1 cellular context compared by ENCODE assay signal in the genomic region with DNA sequence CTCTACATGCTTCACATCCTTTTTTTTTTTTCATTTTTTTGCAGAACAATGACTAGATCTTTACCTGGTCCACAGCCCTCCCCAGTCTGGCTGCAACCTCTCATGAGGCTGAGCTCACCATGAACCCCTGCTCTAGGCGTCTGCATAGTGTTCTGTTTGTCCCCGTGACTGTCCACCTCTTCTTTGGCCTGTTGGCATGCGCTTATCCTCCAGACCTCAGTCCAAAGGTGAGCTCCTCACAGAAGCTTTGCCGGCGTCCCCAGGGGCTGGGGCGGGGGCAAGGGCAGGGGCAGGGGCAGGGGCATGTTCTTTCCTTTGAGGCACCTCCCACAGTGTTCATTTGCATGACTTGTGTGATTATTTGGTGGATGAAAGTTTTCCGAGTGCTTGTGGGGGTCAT.
A peak's percentile ranks its signal among the peaks of the same experiment; 100 is the strongest.
TF ChIP-seq lines count a peak whose summit lies in the region.

No MANE protein-coding gene starts in this region.

TF ChIP-seq in HepG2, 621 proteins besides CTCF, POLR2A, EP300 and RAD21 (continued from another document and continues in another):
- TF ChIP-seq, protein P1, sequence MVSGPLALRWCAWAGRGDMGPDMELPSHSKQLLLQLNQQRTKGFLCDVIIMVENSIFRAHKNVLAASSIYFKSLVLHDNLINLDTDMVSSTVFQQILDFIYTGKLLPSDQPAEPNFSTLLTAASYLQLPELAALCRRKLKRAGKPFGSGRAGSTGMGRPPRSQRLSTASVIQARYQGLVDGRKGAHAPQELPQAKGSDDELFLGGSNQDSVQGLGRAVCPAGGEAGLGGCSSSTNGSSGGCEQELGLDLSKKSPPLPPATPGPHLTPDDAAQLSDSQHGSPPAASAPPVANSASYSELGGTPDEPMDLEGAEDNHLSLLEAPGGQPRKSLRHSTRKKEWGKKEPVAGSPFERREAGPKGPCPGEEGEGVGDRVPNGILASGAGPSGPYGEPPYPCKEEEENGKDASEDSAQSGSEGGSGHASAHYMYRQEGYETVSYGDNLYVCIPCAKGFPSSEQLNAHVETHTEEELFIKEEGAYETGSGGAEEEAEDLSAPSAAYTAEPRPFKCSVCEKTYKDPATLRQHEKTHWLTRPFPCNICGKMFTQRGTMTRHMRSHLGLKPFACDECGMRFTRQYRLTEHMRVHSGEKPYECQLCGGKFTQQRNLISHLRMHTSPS (CRISPR knock-in tag; IDR thresholded peaks at IDR 0.05; ENCODE audit: low read depth): no peak
- TF ChIP-seq, protein P2, sequence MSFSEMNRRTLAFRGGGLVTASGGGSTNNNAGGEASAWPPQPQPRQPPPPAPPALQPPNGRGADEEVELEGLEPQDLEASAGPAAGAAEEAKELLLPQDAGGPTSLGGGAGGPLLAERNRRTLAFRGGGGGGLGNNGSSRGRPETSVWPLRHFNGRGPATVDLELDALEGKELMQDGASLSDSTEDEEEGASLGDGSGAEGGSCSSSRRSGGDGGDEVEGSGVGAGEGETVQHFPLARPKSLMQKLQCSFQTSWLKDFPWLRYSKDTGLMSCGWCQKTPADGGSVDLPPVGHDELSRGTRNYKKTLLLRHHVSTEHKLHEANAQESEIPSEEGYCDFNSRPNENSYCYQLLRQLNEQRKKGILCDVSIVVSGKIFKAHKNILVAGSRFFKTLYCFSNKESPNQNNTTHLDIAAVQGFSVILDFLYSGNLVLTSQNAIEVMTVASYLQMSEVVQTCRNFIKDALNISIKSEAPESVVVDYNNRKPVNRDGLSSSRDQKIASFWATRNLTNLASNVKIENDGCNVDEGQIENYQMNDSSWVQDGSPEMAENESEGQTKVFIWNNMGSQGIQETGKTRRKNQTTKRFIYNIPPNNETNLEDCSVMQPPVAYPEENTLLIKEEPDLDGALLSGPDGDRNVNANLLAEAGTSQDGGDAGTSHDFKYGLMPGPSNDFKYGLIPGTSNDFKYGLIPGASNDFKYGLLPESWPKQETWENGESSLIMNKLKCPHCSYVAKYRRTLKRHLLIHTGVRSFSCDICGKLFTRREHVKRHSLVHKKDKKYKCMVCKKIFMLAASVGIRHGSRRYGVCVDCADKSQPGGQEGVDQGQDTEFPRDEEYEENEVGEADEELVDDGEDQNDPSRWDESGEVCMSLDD (CRISPR knock-in tag; IDR thresholded peaks at IDR 0.05; ENCODE audit: borderline replicate concordance): no peak
- TF ChIP-seq, protein P3, sequence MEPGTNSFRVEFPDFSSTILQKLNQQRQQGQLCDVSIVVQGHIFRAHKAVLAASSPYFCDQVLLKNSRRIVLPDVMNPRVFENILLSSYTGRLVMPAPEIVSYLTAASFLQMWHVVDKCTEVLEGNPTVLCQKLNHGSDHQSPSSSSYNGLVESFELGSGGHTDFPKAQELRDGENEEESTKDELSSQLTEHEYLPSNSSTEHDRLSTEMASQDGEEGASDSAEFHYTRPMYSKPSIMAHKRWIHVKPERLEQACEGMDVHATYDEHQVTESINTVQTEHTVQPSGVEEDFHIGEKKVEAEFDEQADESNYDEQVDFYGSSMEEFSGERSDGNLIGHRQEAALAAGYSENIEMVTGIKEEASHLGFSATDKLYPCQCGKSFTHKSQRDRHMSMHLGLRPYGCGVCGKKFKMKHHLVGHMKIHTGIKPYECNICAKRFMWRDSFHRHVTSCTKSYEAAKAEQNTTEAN (CRISPR knock-in tag; conservative IDR thresholded peaks at IDR 0.05): no peak
- no peak for TF ChIP-seq SOX6 (IDR thresholded peaks at IDR 0.05)
- peak; percentile 64 for TF ChIP-seq SOX6 (CRISPR knock-in tag; IDR thresholded peaks at IDR 0.05)
- no peak for TF ChIP-seq MBD4 (IDR thresholded peaks at IDR 0.05; ENCODE audit: borderline replicate concordance, low read length)
- TF ChIP-seq ZNF775 (CRISPR knock-in tag; IDR thresholded peaks at IDR 0.05; ENCODE audit: borderline replicate concordance): no peak
- TF ChIP-seq FOXA3 (CRISPR knock-in tag; IDR thresholded peaks at IDR 0.05): peak; percentile 51
- TF ChIP-seq, protein P4, sequence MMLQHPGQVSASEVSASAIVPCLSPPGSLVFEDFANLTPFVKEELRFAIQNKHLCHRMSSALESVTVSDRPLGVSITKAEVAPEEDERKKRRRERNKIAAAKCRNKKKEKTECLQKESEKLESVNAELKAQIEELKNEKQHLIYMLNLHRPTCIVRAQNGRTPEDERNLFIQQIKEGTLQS (CRISPR knock-in tag; IDR thresholded peaks at IDR 0.05): no peak
- no peak for TF ChIP-seq ZNF724P (CRISPR knock-in tag; IDR thresholded peaks at IDR 0.05; ENCODE audit: borderline replicate concordance)
- TF ChIP-seq, protein P5, sequence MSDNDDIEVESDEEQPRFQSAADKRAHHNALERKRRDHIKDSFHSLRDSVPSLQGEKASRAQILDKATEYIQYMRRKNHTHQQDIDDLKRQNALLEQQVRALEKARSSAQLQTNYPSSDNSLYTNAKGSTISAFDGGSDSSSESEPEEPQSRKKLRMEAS (IDR thresholded peaks at IDR 0.05): peak; percentile 64; the same call in 1 of the 2 replicates
- TF ChIP-seq, protein P6, sequence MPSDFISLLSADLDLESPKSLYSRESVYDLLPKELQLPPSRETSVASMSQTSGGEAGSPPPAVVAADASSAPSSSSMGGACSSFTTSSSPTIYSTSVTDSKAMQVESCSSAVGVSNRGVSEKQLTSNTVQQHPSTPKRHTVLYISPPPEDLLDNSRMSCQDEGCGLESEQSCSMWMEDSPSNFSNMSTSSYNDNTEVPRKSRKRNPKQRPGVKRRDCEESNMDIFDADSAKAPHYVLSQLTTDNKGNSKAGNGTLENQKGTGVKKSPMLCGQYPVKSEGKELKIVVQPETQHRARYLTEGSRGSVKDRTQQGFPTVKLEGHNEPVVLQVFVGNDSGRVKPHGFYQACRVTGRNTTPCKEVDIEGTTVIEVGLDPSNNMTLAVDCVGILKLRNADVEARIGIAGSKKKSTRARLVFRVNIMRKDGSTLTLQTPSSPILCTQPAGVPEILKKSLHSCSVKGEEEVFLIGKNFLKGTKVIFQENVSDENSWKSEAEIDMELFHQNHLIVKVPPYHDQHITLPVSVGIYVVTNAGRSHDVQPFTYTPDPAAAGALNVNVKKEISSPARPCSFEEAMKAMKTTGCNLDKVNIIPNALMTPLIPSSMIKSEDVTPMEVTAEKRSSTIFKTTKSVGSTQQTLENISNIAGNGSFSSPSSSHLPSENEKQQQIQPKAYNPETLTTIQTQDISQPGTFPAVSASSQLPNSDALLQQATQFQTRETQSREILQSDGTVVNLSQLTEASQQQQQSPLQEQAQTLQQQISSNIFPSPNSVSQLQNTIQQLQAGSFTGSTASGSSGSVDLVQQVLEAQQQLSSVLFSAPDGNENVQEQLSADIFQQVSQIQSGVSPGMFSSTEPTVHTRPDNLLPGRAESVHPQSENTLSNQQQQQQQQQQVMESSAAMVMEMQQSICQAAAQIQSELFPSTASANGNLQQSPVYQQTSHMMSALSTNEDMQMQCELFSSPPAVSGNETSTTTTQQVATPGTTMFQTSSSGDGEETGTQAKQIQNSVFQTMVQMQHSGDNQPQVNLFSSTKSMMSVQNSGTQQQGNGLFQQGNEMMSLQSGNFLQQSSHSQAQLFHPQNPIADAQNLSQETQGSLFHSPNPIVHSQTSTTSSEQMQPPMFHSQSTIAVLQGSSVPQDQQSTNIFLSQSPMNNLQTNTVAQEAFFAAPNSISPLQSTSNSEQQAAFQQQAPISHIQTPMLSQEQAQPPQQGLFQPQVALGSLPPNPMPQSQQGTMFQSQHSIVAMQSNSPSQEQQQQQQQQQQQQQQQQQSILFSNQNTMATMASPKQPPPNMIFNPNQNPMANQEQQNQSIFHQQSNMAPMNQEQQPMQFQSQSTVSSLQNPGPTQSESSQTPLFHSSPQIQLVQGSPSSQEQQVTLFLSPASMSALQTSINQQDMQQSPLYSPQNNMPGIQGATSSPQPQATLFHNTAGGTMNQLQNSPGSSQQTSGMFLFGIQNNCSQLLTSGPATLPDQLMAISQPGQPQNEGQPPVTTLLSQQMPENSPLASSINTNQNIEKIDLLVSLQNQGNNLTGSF (CRISPR knock-in tag; IDR thresholded peaks at IDR 0.05): no peak
- TF ChIP-seq, protein P7, sequence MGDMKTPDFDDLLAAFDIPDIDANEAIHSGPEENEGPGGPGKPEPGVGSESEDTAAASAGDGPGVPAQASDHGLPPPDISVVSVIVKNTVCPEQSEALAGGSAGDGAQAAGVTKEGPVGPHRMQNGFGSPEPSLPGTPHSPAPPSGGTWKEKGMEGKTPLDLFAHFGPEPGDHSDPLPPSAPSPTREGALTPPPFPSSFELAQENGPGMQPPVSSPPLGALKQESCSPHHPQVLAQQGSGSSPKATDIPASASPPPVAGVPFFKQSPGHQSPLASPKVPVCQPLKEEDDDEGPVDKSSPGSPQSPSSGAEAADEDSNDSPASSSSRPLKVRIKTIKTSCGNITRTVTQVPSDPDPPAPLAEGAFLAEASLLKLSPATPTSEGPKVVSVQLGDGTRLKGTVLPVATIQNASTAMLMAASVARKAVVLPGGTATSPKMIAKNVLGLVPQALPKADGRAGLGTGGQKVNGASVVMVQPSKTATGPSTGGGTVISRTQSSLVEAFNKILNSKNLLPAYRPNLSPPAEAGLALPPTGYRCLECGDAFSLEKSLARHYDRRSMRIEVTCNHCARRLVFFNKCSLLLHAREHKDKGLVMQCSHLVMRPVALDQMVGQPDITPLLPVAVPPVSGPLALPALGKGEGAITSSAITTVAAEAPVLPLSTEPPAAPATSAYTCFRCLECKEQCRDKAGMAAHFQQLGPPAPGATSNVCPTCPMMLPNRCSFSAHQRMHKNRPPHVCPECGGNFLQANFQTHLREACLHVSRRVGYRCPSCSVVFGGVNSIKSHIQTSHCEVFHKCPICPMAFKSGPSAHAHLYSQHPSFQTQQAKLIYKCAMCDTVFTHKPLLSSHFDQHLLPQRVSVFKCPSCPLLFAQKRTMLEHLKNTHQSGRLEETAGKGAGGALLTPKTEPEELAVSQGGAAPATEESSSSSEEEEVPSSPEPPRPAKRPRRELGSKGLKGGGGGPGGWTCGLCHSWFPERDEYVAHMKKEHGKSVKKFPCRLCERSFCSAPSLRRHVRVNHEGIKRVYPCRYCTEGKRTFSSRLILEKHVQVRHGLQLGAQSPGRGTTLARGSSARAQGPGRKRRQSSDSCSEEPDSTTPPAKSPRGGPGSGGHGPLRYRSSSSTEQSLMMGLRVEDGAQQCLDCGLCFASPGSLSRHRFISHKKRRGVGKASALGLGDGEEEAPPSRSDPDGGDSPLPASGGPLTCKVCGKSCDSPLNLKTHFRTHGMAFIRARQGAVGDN (CRISPR knock-in tag; IDR thresholded peaks at IDR 0.05): peak; percentile 77
- TF ChIP-seq SAP130 (CRISPR knock-in tag; IDR thresholded peaks at IDR 0.05; ENCODE audit: low read depth): 0 out of 2 replicates have a peak, but pooled peaks have one; percentile 25
- TF ChIP-seq, protein P8, sequence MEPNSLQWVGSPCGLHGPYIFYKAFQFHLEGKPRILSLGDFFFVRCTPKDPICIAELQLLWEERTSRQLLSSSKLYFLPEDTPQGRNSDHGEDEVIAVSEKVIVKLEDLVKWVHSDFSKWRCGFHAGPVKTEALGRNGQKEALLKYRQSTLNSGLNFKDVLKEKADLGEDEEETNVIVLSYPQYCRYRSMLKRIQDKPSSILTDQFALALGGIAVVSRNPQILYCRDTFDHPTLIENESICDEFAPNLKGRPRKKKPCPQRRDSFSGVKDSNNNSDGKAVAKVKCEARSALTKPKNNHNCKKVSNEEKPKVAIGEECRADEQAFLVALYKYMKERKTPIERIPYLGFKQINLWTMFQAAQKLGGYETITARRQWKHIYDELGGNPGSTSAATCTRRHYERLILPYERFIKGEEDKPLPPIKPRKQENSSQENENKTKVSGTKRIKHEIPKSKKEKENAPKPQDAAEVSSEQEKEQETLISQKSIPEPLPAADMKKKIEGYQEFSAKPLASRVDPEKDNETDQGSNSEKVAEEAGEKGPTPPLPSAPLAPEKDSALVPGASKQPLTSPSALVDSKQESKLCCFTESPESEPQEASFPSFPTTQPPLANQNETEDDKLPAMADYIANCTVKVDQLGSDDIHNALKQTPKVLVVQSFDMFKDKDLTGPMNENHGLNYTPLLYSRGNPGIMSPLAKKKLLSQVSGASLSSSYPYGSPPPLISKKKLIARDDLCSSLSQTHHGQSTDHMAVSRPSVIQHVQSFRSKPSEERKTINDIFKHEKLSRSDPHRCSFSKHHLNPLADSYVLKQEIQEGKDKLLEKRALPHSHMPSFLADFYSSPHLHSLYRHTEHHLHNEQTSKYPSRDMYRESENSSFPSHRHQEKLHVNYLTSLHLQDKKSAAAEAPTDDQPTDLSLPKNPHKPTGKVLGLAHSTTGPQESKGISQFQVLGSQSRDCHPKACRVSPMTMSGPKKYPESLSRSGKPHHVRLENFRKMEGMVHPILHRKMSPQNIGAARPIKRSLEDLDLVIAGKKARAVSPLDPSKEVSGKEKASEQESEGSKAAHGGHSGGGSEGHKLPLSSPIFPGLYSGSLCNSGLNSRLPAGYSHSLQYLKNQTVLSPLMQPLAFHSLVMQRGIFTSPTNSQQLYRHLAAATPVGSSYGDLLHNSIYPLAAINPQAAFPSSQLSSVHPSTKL (CRISPR knock-in tag; IDR thresholded peaks at IDR 0.05): peak; percentile 51; the same call in 1 of the 2 replicates
- no peak for TF ChIP-seq ZNF619 (CRISPR knock-in tag; IDR thresholded peaks at IDR 0.05)
- TF ChIP-seq KLF6 (CRISPR knock-in tag; IDR thresholded peaks at IDR 0.05): no peak
- peak; percentile 24; the same call in 1 of the 2 replicates for TF ChIP-seq MED1 (CRISPR knock-in tag; IDR thresholded peaks at IDR 0.05)
- TF ChIP-seq, protein P9, sequence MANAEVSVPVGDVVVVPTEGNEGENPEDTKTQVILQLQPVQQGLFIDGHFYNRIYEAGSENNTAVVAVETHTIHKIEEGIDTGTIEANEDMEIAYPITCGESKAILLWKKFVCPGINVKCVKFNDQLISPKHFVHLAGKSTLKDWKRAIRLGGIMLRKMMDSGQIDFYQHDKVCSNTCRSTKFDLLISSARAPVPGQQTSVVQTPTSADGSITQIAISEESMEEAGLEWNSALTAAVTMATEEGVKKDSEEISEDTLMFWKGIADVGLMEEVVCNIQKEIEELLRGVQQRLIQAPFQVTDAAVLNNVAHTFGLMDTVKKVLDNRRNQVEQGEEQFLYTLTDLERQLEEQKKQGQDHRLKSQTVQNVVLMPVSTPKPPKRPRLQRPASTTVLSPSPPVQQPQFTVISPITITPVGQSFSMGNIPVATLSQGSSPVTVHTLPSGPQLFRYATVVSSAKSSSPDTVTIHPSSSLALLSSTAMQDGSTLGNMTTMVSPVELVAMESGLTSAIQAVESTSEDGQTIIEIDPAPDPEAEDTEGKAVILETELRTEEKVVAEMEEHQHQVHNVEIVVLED (CRISPR knock-in tag; IDR thresholded peaks at IDR 0.05; ENCODE audit: borderline replicate concordance): no peak
- TF ChIP-seq, protein P10, sequence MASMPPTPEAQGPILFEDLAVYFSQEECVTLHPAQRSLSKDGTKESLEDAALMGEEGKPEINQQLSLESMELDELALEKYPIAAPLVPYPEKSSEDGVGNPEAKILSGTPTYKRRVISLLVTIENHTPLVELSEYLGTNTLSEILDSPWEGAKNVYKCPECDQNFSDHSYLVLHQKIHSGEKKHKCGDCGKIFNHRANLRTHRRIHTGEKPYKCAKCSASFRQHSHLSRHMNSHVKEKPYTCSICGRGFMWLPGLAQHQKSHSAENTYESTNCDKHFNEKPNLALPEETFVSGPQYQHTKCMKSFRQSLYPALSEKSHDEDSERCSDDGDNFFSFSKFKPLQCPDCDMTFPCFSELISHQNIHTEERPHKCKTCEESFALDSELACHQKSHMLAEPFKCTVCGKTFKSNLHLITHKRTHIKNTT (CRISPR knock-in tag; IDR thresholded peaks at IDR 0.05): no peak
- TF ChIP-seq SMARCE1 (IDR thresholded peaks at IDR 0.05; ENCODE audit: borderline replicate concordance): no peak
- TF ChIP-seq, protein P11, sequence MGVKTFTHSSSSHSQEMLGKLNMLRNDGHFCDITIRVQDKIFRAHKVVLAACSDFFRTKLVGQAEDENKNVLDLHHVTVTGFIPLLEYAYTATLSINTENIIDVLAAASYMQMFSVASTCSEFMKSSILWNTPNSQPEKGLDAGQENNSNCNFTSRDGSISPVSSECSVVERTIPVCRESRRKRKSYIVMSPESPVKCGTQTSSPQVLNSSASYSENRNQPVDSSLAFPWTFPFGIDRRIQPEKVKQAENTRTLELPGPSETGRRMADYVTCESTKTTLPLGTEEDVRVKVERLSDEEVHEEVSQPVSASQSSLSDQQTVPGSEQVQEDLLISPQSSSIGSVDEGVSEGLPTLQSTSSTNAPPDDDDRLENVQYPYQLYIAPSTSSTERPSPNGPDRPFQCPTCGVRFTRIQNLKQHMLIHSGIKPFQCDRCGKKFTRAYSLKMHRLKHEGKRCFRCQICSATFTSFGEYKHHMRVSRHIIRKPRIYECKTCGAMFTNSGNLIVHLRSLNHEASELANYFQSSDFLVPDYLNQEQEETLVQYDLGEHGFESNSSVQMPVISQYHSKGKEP (CRISPR knock-in tag; IDR thresholded peaks at IDR 0.05): no peak
